Comparison of ENCODE assay signal across 22 cellular contexts in genomic region chr10:131971591-131971990, GRCh38. TPM values are rescaled to one million over a fixed set of nuclear protein-coding genes. Genes with fewer than 3 reads are reported as not detected.
DNase-seq lines count a peak whose midpoint lies in the region; ATAC-seq and TF ChIP-seq lines count a peak whose summit lies in the region.
"Had no signal": no experiment of that assay in that cellular context is flagged by ENCODE, and none has a peak within 500 bp of the region (broad histone marks: within the 10 kb centered on the region; RNA-seq: fewer than 3 reads in every experiment).

No MANE protein-coding gene starts in this region.

- H3K79me2 ChIP-seq in H9 (ENCODE audit: insufficient read depth, low read length) = no peaks in the 10 kb centered on the region; the same call in 1 of the 2 replicates

- no peak overlapping the region for H2BK120ac ChIP-seq in H9 (ENCODE audit: low read depth, low read length, poor library complexity, severe bottlenecking)

- no peaks in the 10 kb centered on the region for H3K27me3 ChIP-seq in cardiac muscle cell
- H3K27me3 ChIP-seq in heart left ventricle = no peaks in the 10 kb centered on the region
- no peaks in the 10 kb centered on the region for H3K27me3 ChIP-seq in H9 (ENCODE audit: insufficient read depth, low read length)
- H3K27me3 ChIP-seq in spleen (replicated peaks in 1 of 7) = no peaks in the 10 kb centered on the region
- H3K27me3 ChIP-seq: left lung had no signal

- no peak for TF ChIP-seq CTCF in cardiac muscle cell (IDR thresholded peaks at IDR 0.05; ENCODE audit: low read depth, low read length)
- TF ChIP-seq CTCF in heart left ventricle (IDR thresholded peaks at IDR 0.05) = no peak
- no peak for TF ChIP-seq CTCF in H9 (conservative IDR thresholded peaks at IDR 0.05)
- TF ChIP-seq CTCF in spleen (IDR thresholded peaks at IDR 0.05 in 8 of 11, conservative IDR thresholded peaks at IDR 0.05 in 3 of 11) = no peak

- H2AK5ac ChIP-seq in H9 (ENCODE audit: insufficient read length, low read length) = no peak overlapping the region

- DNase-seq in cardiac muscle cell (ENCODE audit: low read depth in 1 of 2, low spot score in 1 of 2) = no peak
- no peak for DNase-seq in heart left ventricle
- no peak for DNase-seq in H9
- DNase-seq in activated naive CD4-positive, alpha-beta T cell treated with anti-CD3 and anti-CD28 coated beads, Interleukin-2, amount 50 U/mL, for 72 hours (ENCODE audit: low spot score in 2 of 2) = no peak
- peak; percentile 67 for DNase-seq in spleen
- no peak for DNase-seq in GF-D8 (lab: John Stamatoyannopoulos, UW)
- no peak for DNase-seq in putamen (ENCODE audit: low spot score)
- DNase-seq: AML-193; dermis blood vessel endothelial cell; H7; immature natural killer cell; KBM-7; left lung; NCI-H1694; NCI-H2171 treated with DMSO at 0.1 percent for 48 hours; NCI-H82; OCI-M1; SHP77 treated with DMSO at 0.1 percent for 48 hours; stimulated activated CD4-positive, alpha-beta T cell treated with anti-CD3 and anti-CD28 coated beads, Interleukin-2, amount 100 ng/mL, for 24 hours; stimulated activated naive CD4-positive, alpha-beta T cell treated with Interleukin-2 at 50 U/mL for 16 hours; trophoblast cell had no signal

- no peak overlapping the region for H3K4me2 ChIP-seq in H9 (ENCODE audit: insufficient read depth, insufficient read length, low read length)

- no peak overlapping the region for H3K56ac ChIP-seq in H9 (ENCODE audit: insufficient read length, low read depth, low read length)

- H4K20me1 ChIP-seq in H9 (ENCODE audit: control insufficient read depth, insufficient read depth, insufficient read length) = peaks cover 4% of the 10 kb centered on the region

- H3K27me3 Mint-ChIP-seq in H9 (ENCODE audit: low read depth) = no peaks in the 10 kb centered on the region

- H3K14ac ChIP-seq in H9 (ENCODE audit: insufficient read depth, low read length) = no peak overlapping the region

- H3K4me3 ChIP-seq in cardiac muscle cell (no peak overlapping the region), heart left ventricle (no peak overlapping the region), spleen (no peak overlapping the region)
- H3K4me3 ChIP-seq: left lung had no signal

- no peak overlapping the region for H2AFZ ChIP-seq in H9 (ENCODE audit: low read length)

- TF ChIP-seq POLR2A in heart left ventricle (IDR thresholded peaks at IDR 0.05) (no peak), spleen (IDR thresholded peaks at IDR 0.05) (no peak)

- no peak overlapping the region for H3K4ac ChIP-seq in H9 (ENCODE audit: low read depth, low read length)

- intact Hi-C loops in heart left ventricle (cut with DNase I) (loop anchor here in 5 of 10 donors (5.0 to 10.0 kb wide), 3 partner anchors 64 to 69 kb away; partner anchors contain the start of gene PPP2R2D (in 4 of the 5)), spleen (cut with DNase I; ENCODE audit: low total_unique reads) (no loop called here)

- no peak for ATAC-seq in heart left ventricle
- ATAC-seq in activated naive CD4-positive, alpha-beta T cell treated with anti-CD3 and anti-CD28 coated beads, Interleukin-2, amount 50 U/mL, for 72 hours = no peak

- no peaks in the 10 kb centered on the region for H3K9me3 Mint-ChIP-seq in H9
- H3K9me3 Mint-ChIP-seq in activated naive CD4-positive, alpha-beta T cell treated with anti-CD3 and anti-CD28 coated beads, Interleukin-2, amount 50 U/mL, for 72 hours = no peaks in the 10 kb centered on the region
- H3K9me3 Mint-ChIP-seq: immature natural killer cell, mesothelial cell of epicardium had no signal

- peaks cover 4% of the 10 kb centered on the region for H3K79me1 ChIP-seq in H9 (ENCODE audit: insufficient read depth, low read depth, low read length, poor library complexity, severe bottlenecking)

- H4K91ac ChIP-seq in H9 (ENCODE audit: insufficient read length, low read depth, low read length) = no peak overlapping the region

- no peak overlapping the region for H3K9ac ChIP-seq in H9 (ENCODE audit: extremely low read depth, insufficient read length, low read length)

- H4K5ac ChIP-seq in H9 (ENCODE audit: insufficient read length, low read depth, low read length) = no peak overlapping the region

- H3T11ph ChIP-seq in H9 (ENCODE audit: low read length) = no peak overlapping the region

- no peak overlapping the region for H3K18ac ChIP-seq in H9 (ENCODE audit: insufficient read length, low read depth, low read length)

- H2BK15ac ChIP-seq in H9 (ENCODE audit: low read depth, low read length) = no peak overlapping the region

- H3K27ac Mint-ChIP-seq in H9 = peak overlapping the region in 2 of 3 experiments; percentile 40 to 53; a peak in 2 of 7 replicates
- peak overlapping the region; percentile 44 to 75 for H3K27ac Mint-ChIP-seq in activated naive CD4-positive, alpha-beta T cell treated with anti-CD3 and anti-CD28 coated beads, Interleukin-2, amount 50 U/mL, for 72 hours
- H3K27ac Mint-ChIP-seq: mesothelial cell of epicardium had no signal

- H2BK20ac ChIP-seq in H9 (ENCODE audit: low read depth, low read length, poor library complexity, severe bottlenecking) = no peak overlapping the region

- WGBS in heart left ventricle, 4 donors = 81 to 93% (median 87%) methylated on average over 7 of the region's 7 CpGs
- no CpG with 5 or more reads among the region's 7 CpGs for WGBS in H9 (ENCODE audit: extremely low coverage, insufficient read length, low lambda C conversion rate)
- WGBS in spleen, 5 donors = 89 to 97% (median 95%) methylated on average over 7 of the region's 7 CpGs

- no peaks in the 10 kb centered on the region for H3K23me2 ChIP-seq in H9 (ENCODE audit: insufficient read length, low read depth, low read length, poor library complexity, severe bottlenecking)

- no peak overlapping the region for H3K4me3 Mint-ChIP-seq in H9
- H3K4me3 Mint-ChIP-seq: mesothelial cell of epicardium had no signal

- H2BK5ac ChIP-seq in H9 (ENCODE audit: insufficient read length, low read length) = no peak overlapping the region

- no peak overlapping the region for H2BK12ac ChIP-seq in H9 (ENCODE audit: insufficient read length, low read depth, low read length)

- H3K27ac ChIP-seq in cardiac muscle cell = peak overlapping the region; percentile 60
- H3K27ac ChIP-seq in heart left ventricle = no peak overlapping the region
- H3K27ac ChIP-seq in H9 (ENCODE audit: insufficient read length, low read depth, low read length) = no peak overlapping the region
- peak overlapping the region in 1 of 8 donors; percentile 67 for H3K27ac ChIP-seq in spleen
- H3K27ac ChIP-seq: left lung had no signal

- no peak overlapping the region for H4K8ac ChIP-seq in H9 (replicated peaks; ENCODE audit: insufficient read length, low read depth, low read length)

- H3K4me1 Mint-ChIP-seq in H9 = peaks cover 2% of the 10 kb centered on the region in 2 experiments; a peak in 2 of 4 replicates

- H3K4me1 ChIP-seq in cardiac muscle cell (ENCODE audit: low read depth) (peaks cover 28% of the 10 kb centered on the region), heart left ventricle (peaks cover 10 to 45% (median 32%) of the 10 kb centered on the region in 12 donors), H9 (ENCODE audit: insufficient read depth, low read length) (no peaks in the 10 kb centered on the region), spleen (peaks cover 8 to 50% (median 20%) of the 10 kb centered on the region in 6 donors)

- H3K9me3 ChIP-seq in cardiac muscle cell (ENCODE audit: low read depth) = no peaks in the 10 kb centered on the region
- H3K9me3 ChIP-seq in heart left ventricle = no peaks in the 10 kb centered on the region
- no peaks in the 10 kb centered on the region for H3K9me3 ChIP-seq in H9 (ENCODE audit: control insufficient read depth, low read depth, low read length)
- H3K9me3 ChIP-seq in spleen = no peaks in the 10 kb centered on the region
- H3K9me3 ChIP-seq: left lung had no signal

- peaks cover 32 to 76% (median 67%) of the 10 kb centered on the region in 3 experiments for H3K36me3 Mint-ChIP-seq in H9 (ENCODE audit: insufficient read depth in 1 of 3, low read depth in 3 of 3)
- H3K36me3 Mint-ChIP-seq in activated naive CD4-positive, alpha-beta T cell treated with anti-CD3 and anti-CD28 coated beads, Interleukin-2, amount 50 U/mL, for 72 hours = peaks cover 12 to 66% of the 10 kb centered on the region in 2 donors

- H3K23ac ChIP-seq in H9 (ENCODE audit: insufficient read length, low read depth, low read length) = no peak overlapping the region

- H3K36me3 ChIP-seq in cardiac muscle cell (peaks cover 69% of the 10 kb centered on the region), heart left ventricle (peaks cover 0 to 56% (median 47%) of the 10 kb centered on the region in 9 donors), spleen (peaks cover 0 to 60% (median 29%) of the 10 kb centered on the region in 6 donors)

RNA-seq across cellular contexts. Expression of gene BNIP3, which starts 10.1 kb away (rescaled TPM):
- total RNA-seq in cardiac muscle cell (1,301 and 1,791 TPM in 2 replicates), heart left ventricle (100 to 1,000 TPM in 8 of 9 donors, 10 to 100 TPM in 1; 97.1 to 711 (median 130) TPM), H9 (2021) (57.1 and 58.0 TPM in 2 replicates), spleen (10 to 100 TPM; 13.9 to 42.6 (median 36.9) TPM)
- polyA plus RNA-seq in cardiac muscle cell (675 and 686 TPM in 2 replicates), heart left ventricle (100 to 1,000 TPM in 1 of 2 donors, 10 to 100 TPM in 1; 48.1 to 119 TPM), spleen (1 to 10 TPM; 4.2 to 8.4 (median 6.4) TPM)
- total RNA-seq in activated naive CD4-positive, alpha-beta T cell treated with anti-CD3 and anti-CD28 coated beads, Interleukin-2, amount 50 U/mL, for 72 hours = 100 to 1,000 TPM in 1 of 2 donors, 10 to 100 TPM in 1; 21.4 to 182 TPM
